Comparison of ENCODE assay signal across 8 cellular contexts in genomic region chr19:4969772-4970531, GRCh38. TPM values are rescaled to one million over a fixed set of nuclear protein-coding genes. Genes with fewer than 3 reads are reported as not detected.
DNase-seq lines count a peak whose midpoint lies in the region; ATAC-seq, FAIRE-seq and TF ChIP-seq lines count a peak whose summit lies in the region.

No MANE protein-coding gene starts in this region.

- peak overlapping the region; percentile 94 for H3K27ac Mint-ChIP-seq in activated T-helper 17 cell treated with anti-CD3 and anti-CD28 coated beads, Interleukin-2, amount 50 U/mL, for 72 hours
- H3K27ac Mint-ChIP-seq in immature natural killer cell = peak overlapping the region; percentile 79 to 92 (median 86)
- peak overlapping the region; percentile 93 to 97 for H3K27ac Mint-ChIP-seq in stimulated activated naive CD8-positive, alpha-beta T cell treated with anti-CD3 and anti-CD28 coated beads, Interleukin-15, amount 100 ng/mL, for 72 hours

- H3K36me3 Mint-ChIP-seq in activated T-helper 17 cell treated with anti-CD3 and anti-CD28 coated beads, Interleukin-2, amount 50 U/mL, for 72 hours (ENCODE audit: low read depth) = peaks cover 33% of the 10 kb centered on the region
- no peaks in the 10 kb centered on the region for H3K36me3 Mint-ChIP-seq in immature natural killer cell

- H3K9me3 ChIP-seq in KOPT-K1 (ENCODE audit: insufficient read depth, low read length, poor library complexity, severe bottlenecking) = no peaks in the 10 kb centered on the region

- H3K4me1 Mint-ChIP-seq in activated T-helper 17 cell treated with anti-CD3 and anti-CD28 coated beads, Interleukin-2, amount 50 U/mL, for 72 hours = peaks cover 31% of the 10 kb centered on the region
- peaks cover 42 to 59% of the 10 kb centered on the region in 2 donors for H3K4me1 Mint-ChIP-seq in immature natural killer cell
- H3K4me1 Mint-ChIP-seq in stimulated activated naive CD8-positive, alpha-beta T cell treated with anti-CD3 and anti-CD28 coated beads, Interleukin-15, amount 100 ng/mL, for 72 hours = peaks cover 50% of the 10 kb centered on the region

- H3K27me3 Mint-ChIP-seq in activated T-helper 17 cell treated with anti-CD3 and anti-CD28 coated beads, Interleukin-2, amount 50 U/mL, for 72 hours = no peaks in the 10 kb centered on the region
- H3K27me3 Mint-ChIP-seq in immature natural killer cell (ENCODE audit: low read depth in 3 of 3) = peaks cover 5 to 13% (median 12%) of the 10 kb centered on the region in 3 donors
- H3K27me3 Mint-ChIP-seq in stimulated activated naive CD8-positive, alpha-beta T cell treated with anti-CD3 and anti-CD28 coated beads, Interleukin-15, amount 100 ng/mL, for 72 hours = no peaks in the 10 kb centered on the region

- peak overlapping the region; percentile 97 for H3K4me3 Mint-ChIP-seq in activated T-helper 17 cell treated with anti-CD3 and anti-CD28 coated beads, Interleukin-2, amount 50 U/mL, for 72 hours
- H3K4me3 Mint-ChIP-seq in immature natural killer cell = peak overlapping the region; percentile 84 to 92 (median 90)
- H3K4me3 Mint-ChIP-seq in stimulated activated naive CD8-positive, alpha-beta T cell treated with anti-CD3 and anti-CD28 coated beads, Interleukin-15, amount 100 ng/mL, for 72 hours = peak overlapping the region; percentile 88 to 97

- no peak for ATAC-seq in activated T-helper 17 cell treated with anti-CD3 and anti-CD28 coated beads, Interleukin-2, amount 50 U/mL, for 72 hours (replicated peaks)
- ATAC-seq in stimulated activated naive CD8-positive, alpha-beta T cell treated with anti-CD3 and anti-CD28 coated beads, Interleukin-15, amount 100 ng/mL, for 72 hours = no peak
- ATAC-seq in HG03045 (IDR thresholded peaks at IDR 0.05; ENCODE audit: unreplicated experiment) = no peak
- no peak for ATAC-seq in HG02938 (IDR thresholded peaks at IDR 0.05; ENCODE audit: unreplicated experiment)

- H3K9me3 Mint-ChIP-seq in activated T-helper 17 cell treated with anti-CD3 and anti-CD28 coated beads, Interleukin-2, amount 50 U/mL, for 72 hours = no peaks in the 10 kb centered on the region
- H3K9me3 Mint-ChIP-seq in immature natural killer cell = no peaks in the 10 kb centered on the region
- H3K9me3 Mint-ChIP-seq in stimulated activated naive CD8-positive, alpha-beta T cell treated with anti-CD3 and anti-CD28 coated beads, Interleukin-15, amount 100 ng/mL, for 72 hours = no peaks in the 10 kb centered on the region

- H3K27ac ChIP-seq in KOPT-K1 (ENCODE audit: low read depth, low read length, poor library complexity, severe bottlenecking) = peak overlapping the region; percentile 30

- peaks cover 21% of the 10 kb centered on the region for H3K36me3 ChIP-seq in KOPT-K1 (ENCODE audit: insufficient read depth, low read length)

- peak; percentile 55 for DNase-seq in ELR (ENCODE audit: low read depth)
- DNase-seq in immature natural killer cell = peak in 1 of 3 donors; percentile 15
- DNase-seq in stimulated activated naive CD8-positive, alpha-beta T cell treated with anti-CD3 and anti-CD28 coated beads, Interleukin-15, amount 100 ng/mL, for 72 hours = peak in 1 of 2 donors; percentile 12
- DNase-seq in D721Med (ENCODE audit: insufficient read length, low spot score) = no peak

- TF ChIP-seq CTCF in D721Med (IDR thresholded peaks at IDR 0.05; ENCODE audit: insufficient read depth, missing control alignments) = no peak

- FAIRE-seq in D721Med (lab: Jason Lieb, UNC) = no peak

RNA-seq across cellular contexts. Expression of gene KDM4B, which starts 1.0 kb away (rescaled TPM):
- 10 to 100 TPM; 33.8 to 83.5 TPM for total RNA-seq in activated T-helper 17 cell treated with anti-CD3 and anti-CD28 coated beads, Interleukin-2, amount 50 U/mL, for 72 hours
- 10 to 100 TPM in 1 of 3 donors, 1 to 10 TPM in 2; 4.3 to 22.4 (median 6.7) TPM for polyA plus RNA-seq in immature natural killer cell
